ENCODE assay signal across 22 cellular contexts in the genomic region with DNA sequence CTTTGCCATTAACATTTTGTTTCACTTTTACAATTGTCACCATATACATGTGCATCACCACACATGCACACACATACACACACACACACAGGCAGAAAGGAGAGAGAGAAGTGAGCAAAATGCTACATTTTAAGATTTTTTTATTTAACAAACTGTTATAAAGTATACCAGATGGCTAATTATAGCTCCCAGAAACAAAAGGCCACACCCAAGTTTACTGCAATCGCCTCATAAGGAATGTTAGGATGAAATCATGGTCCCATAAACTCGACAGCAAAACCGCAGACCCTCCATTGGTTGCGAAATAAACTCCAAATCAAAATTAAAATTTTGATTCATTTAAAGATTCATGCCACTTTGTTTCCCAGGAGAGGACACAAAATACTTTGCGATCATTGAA. TPM values are rescaled to one million over a fixed set of nuclear protein-coding genes. Genes with fewer than 3 reads are reported as not detected.
DNase-seq lines count a peak whose midpoint lies in the region; ATAC-seq and TF ChIP-seq lines count a peak whose summit lies in the region.
"Had no signal": no experiment of that assay in that cellular context is flagged by ENCODE, and none has a peak within 500 bp of the region (broad histone marks: within the 10 kb centered on the region; RNA-seq: fewer than 3 reads in every experiment).

No MANE protein-coding gene starts in this region.

- ATAC-seq in HG02852 (IDR thresholded peaks at IDR 0.05; ENCODE audit: unreplicated experiment): no peak
- no peak for ATAC-seq in HG03159 (IDR thresholded peaks at IDR 0.05; ENCODE audit: unreplicated experiment)
- ATAC-seq: naive thymus-derived CD8-positive, alpha-beta T cell; Panc1 had no signal

- no peak overlapping the region for H3K4me3 ChIP-seq in GM12865 (ENCODE audit: low read depth, low read length)
- H3K4me3 ChIP-seq in SJSA1: no peak overlapping the region
- H3K4me3 ChIP-seq in fibroblast of villous mesenchyme (ENCODE audit: low read depth, low read length): no peak overlapping the region
- H3K4me3 ChIP-seq: adrenal gland, cardiac muscle cell had no signal

- H3K27ac ChIP-seq in SJSA1: peak overlapping the region; percentile 58
- H3K27ac ChIP-seq: adrenal gland, cardiac muscle cell had no signal

- no peaks in the 10 kb centered on the region for H3K27me3 ChIP-seq in SJSA1 (replicated peaks)
- H3K27me3 ChIP-seq: adrenal gland had no signal

- peaks cover 21% of the 10 kb centered on the region for H3K4me1 ChIP-seq in SJSA1 (replicated peaks)

- DNase-seq in AG08395 (ENCODE audit: low spot score) (peak; percentile 71), GM12865 (ENCODE audit: low read depth) (peak; percentile 7), SJSA1 (ENCODE audit: low read depth in 1 of 2, low spot score in 2 of 2) (peak in 1 of 2 experiments; percentile 18), fibroblast of villous mesenchyme (ENCODE audit: low read depth) (peak; percentile 65), NCI-H1694 treated with DMSO at 0.1 percent for 48 hours (lab: John Stamatoyannopoulos, UW) (no peak), GM20000 (ENCODE audit: low spot score) (no peak)
- DNase-seq: ACHN; activated CD4-positive, alpha-beta T cell treated with anti-CD3 and anti-CD28 coated beads, Interleukin-2, amount 50 U/mL, for 48 hours; activated gamma-delta T cell; adrenal gland; CD4-positive, alpha-beta memory T cell; DMS153; HCEC 1CT; naive thymus-derived CD8-positive, alpha-beta T cell; NCI-H187; NCI-H226; stimulated activated CD8-positive, alpha-beta memory T cell treated with anti-CD3 and anti-CD28 coated beads, Interleukin-4, amount 100 ng/mL, for 48 hours; T-helper 2 cell had no signal

- TF ChIP-seq CTCF in GM12865 (IDR thresholded peaks at IDR 0.05; ENCODE audit: insufficient read depth, low read depth, low read length, missing control alignments) (no peak), fibroblast of villous mesenchyme (IDR thresholded peaks at IDR 0.05; ENCODE audit: insufficient read depth, low read depth, low read length) (no peak), GM20000 (IDR thresholded peaks at IDR 0.05; ENCODE audit: extremely low read depth, missing control alignments) (no peak)

- no peaks in the 10 kb centered on the region for H3K36me3 ChIP-seq in SJSA1
- H3K36me3 ChIP-seq: adrenal gland, cardiac muscle cell had no signal

- H3K9me3 ChIP-seq in SJSA1 (replicated peaks): no peaks in the 10 kb centered on the region
- H3K9me3 ChIP-seq: adrenal gland had no signal

RNA-seq across cellular contexts. Expression of gene C15orf61, which starts 16.1 kb away (rescaled TPM):
- total RNA-seq in SJSA1 (2014; rRNA removed; shearing (Covaris generic)): 3.1 and 3.4 TPM in 2 replicates
- total RNA-seq in fibroblast of villous mesenchyme: 2.6 and 3.2 TPM in 2 replicates

RNA-seq across cellular contexts. Expression of gene MAP2K5, which starts 37.7 kb away (rescaled TPM):
- 1.0 and 4.3 TPM in 2 replicates for total RNA-seq in SJSA1 (2014; rRNA removed; shearing (Covaris generic))
- 6.1 and 6.9 TPM in 2 replicates for total RNA-seq in fibroblast of villous mesenchyme

Comparison
In these comparisons a context has a peak if more than half of its experiments do, and no peak if none do; other contexts are left out.
1. DNase-seq: peak in AG08395 (single experiment), GM12865 (single experiment) and fibroblast of villous mesenchyme (single experiment); none in NCI-H1694 treated with DMSO at 0.1 percent for 48 hours (single experiment) and GM20000 (single experiment).